In genomic region chr11:8787372-8787771, GRCh38 we compare ENCODE assay signal across 19 cellular contexts.
A peak's percentile ranks its signal among the peaks of the same experiment; 100 is the strongest.
DNase-seq lines count a peak whose midpoint lies in the region; ATAC-seq and TF ChIP-seq lines count a peak whose summit lies in the region.
"Had no signal": no experiment of that assay in that cellular context is flagged by ENCODE, and none has a peak within 500 bp of the region (broad histone marks: within the 10 kb centered on the region; RNA-seq: fewer than 3 reads in every experiment).

No MANE protein-coding gene starts in this region.

- H3K4me3 ChIP-seq in mucosa of descending colon (no peak overlapping the region), transverse colon (no peak overlapping the region)
- H3K4me3 ChIP-seq: adrenal gland had no signal

- no peak overlapping the region for H3K4me3 Mint-ChIP-seq in chondrocyte (ENCODE audit: unreplicated experiment)
- H3K4me3 Mint-ChIP-seq: CD4-positive, alpha-beta T cell; naive B cell had no signal

- no peak for TF ChIP-seq CTCF in chondrocyte (IDR thresholded peaks at IDR 0.05)
- no peak for TF ChIP-seq CTCF in mucosa of descending colon (IDR thresholded peaks at IDR 0.05)
- TF ChIP-seq CTCF in transverse colon (IDR thresholded peaks at IDR 0.05) = no peak

- intact Hi-C loops in left ventricle myocardium superior (cut with micrococcal nuclease) (no loop called here), Right ventricle myocardium inferior (cut with DNase I) (no loop called here), mucosa of descending colon (cut with DNase I, micrococcal nuclease) (no loop called here), transverse colon (cut with DNase I; ENCODE audit: low total_unique reads) (no loop called here)

- no peaks in the 10 kb centered on the region for H3K27me3 Mint-ChIP-seq in chondrocyte (ENCODE audit: low read depth)
- H3K27me3 Mint-ChIP-seq: CD4-positive, alpha-beta T cell had no signal

- in situ Hi-C loops in transverse colon (cut with MboI; ENCODE audit: low pct_ligation_motif_present in 1 of 4, low pct_unique_long_range_greater_than_20kb in 1 of 4, low sequenced_read_pairs in 3 of 4) = no loop called here

- WGBS in transverse colon (ENCODE audit: low coverage in 1 of 2), 2 donors = 24 to 29% methylated on average over 4 to 7 of the region's 7 CpGs

- H3K9me3 Mint-ChIP-seq in chondrocyte (ENCODE audit: low read depth) = no peaks in the 10 kb centered on the region
- H3K9me3 Mint-ChIP-seq: CD4-positive, alpha-beta T cell; naive B cell had no signal

- TF ChIP-seq EP300 in transverse colon (IDR thresholded peaks at IDR 0.05; ENCODE audit: low read depth) = no peak

- no peak for DNase-seq in left ventricle myocardium superior
- no peak for DNase-seq in Right ventricle myocardium inferior (ENCODE audit: missing footprints)
- DNase-seq in chondrocyte (ENCODE audit: low spot score) = no peak
- peak in 2 of 3 donors; percentile 60 to 62 for DNase-seq in mucosa of descending colon
- DNase-seq in transverse colon = peak; percentile 57
- no peak for DNase-seq in ureter (ENCODE audit: low spot score)
- DNase-seq: activated CD4-positive, CD25-positive, alpha-beta regulatory T cell treated with anti-CD3 and anti-CD28 coated beads, Interleukin-2, amount 50 U/mL, for 72 hours; adrenal gland; CD4-positive, alpha-beta T cell; DMS79 treated with DMSO at 0.1 percent for 48 hours; effector memory CD4-positive, alpha-beta T cell; foreskin keratinocyte; naive B cell; NCI-H146; NCI-H446 treated with DMSO at 0.1 percent for 48 hours; stimulated activated CD4-positive, alpha-beta T cell treated with anti-CD3 and anti-CD28 coated beads, Interleukin-15, amount 100 ng/mL, for 24 hours; stimulated activated naive CD4-positive, alpha-beta T cell treated with Interleukin-2 at 50 U/mL for 16 hours had no signal

- no peaks in the 10 kb centered on the region for H3K9me3 ChIP-seq in mucosa of descending colon
- H3K9me3 ChIP-seq in transverse colon = no peaks in the 10 kb centered on the region
- H3K9me3 ChIP-seq: adrenal gland had no signal

- TF ChIP-seq POLR2A in transverse colon (IDR thresholded peaks at IDR 0.05) = no peak

- no peaks in the 10 kb centered on the region for H3K27me3 ChIP-seq in transverse colon
- H3K27me3 ChIP-seq: adrenal gland, foreskin keratinocyte had no signal

- peaks cover 7% of the 10 kb centered on the region for H3K36me3 Mint-ChIP-seq in chondrocyte (ENCODE audit: low read depth)
- H3K36me3 Mint-ChIP-seq: naive B cell had no signal

- ATAC-seq in left ventricle myocardium superior = peak; percentile 29
- no peak for ATAC-seq in Right ventricle myocardium inferior
- peak; percentile 84 for ATAC-seq in mucosa of descending colon
- ATAC-seq in HG03159 (IDR thresholded peaks at IDR 0.05; ENCODE audit: unreplicated experiment) = no peak
- ATAC-seq in GM19395 (IDR thresholded peaks at IDR 0.05; ENCODE audit: unreplicated experiment) = no peak
- ATAC-seq: foreskin keratinocyte had no signal

- H3K36me3 ChIP-seq in mucosa of descending colon (ENCODE audit: low read depth) = no peaks in the 10 kb centered on the region
- H3K36me3 ChIP-seq in transverse colon = no peaks in the 10 kb centered on the region
- H3K36me3 ChIP-seq: adrenal gland had no signal

- peak overlapping the region; percentile 15 for H3K27ac Mint-ChIP-seq in chondrocyte (ENCODE audit: unreplicated experiment)
- H3K27ac Mint-ChIP-seq: CD4-positive, alpha-beta T cell had no signal

- peaks cover 39% of the 10 kb centered on the region for H3K4me1 ChIP-seq in mucosa of descending colon (ENCODE audit: low read depth)
- H3K4me1 ChIP-seq in transverse colon = peaks cover 26 to 69% (median 48%) of the 10 kb centered on the region in 4 donors

- H3K4me1 Mint-ChIP-seq in chondrocyte (ENCODE audit: low read depth) = peaks cover 31% of the 10 kb centered on the region

- H3K27ac ChIP-seq in transverse colon = peak overlapping the region; percentile 72 to 81 (median 74)
- H3K27ac ChIP-seq: foreskin keratinocyte had no signal

Comparison
In these comparisons a context has a peak if more than half of its experiments do, and no peak if none do; other contexts are left out.
1. ATAC-seq: peak in left ventricle myocardium superior (single experiment) and mucosa of descending colon (single experiment); none in Right ventricle myocardium inferior (single experiment), HG03159 (single experiment) and GM19395 (single experiment).
2. DNase-seq: peak in mucosa of descending colon (2 of 3) and transverse colon (single experiment); none in left ventricle myocardium superior (single experiment), Right ventricle myocardium inferior (single experiment), chondrocyte (single experiment) and ureter (single experiment).